Comparison of ENCODE assay signal across 11 cellular contexts in the genomic region with DNA sequence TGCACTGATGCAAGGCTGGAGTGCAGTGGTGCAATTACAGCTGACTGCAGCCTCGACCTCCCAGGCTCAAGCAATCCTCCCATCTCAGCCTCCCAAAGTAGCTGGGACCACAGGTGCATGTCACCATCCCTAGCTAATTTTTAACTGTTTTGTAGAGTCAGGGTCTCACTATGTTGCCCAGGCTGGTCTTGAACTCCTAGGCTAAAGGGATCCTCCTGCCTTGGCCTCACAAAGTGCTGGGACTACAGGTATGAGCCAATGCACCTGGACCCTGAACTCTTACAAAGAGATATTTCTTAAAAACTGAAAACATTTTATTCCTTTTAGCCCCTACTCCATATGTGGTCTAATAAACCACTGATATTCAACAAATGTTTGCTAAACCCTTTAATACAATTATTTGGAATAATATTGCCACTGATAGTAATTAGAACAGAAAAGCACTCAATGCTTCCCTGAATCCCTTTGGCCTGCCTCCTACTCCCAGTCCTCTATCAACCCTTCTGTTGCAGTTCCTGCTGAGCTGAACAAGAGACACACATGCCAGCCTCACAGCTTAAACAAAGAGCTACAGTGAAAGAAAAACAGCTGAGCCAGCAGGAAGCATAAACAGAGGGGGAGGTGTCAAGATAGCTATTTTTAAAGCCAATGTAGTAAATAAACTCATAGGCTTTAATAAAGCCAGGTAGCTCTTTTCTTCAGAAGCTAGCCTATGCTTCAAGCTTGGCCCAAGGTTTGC. TPM values are rescaled to one million over a fixed set of nuclear protein-coding genes. Genes with fewer than 3 reads are reported as not detected.
DNase-seq lines count a peak whose midpoint lies in the region; ATAC-seq and TF ChIP-seq lines count a peak whose summit lies in the region.
"Had no signal": no experiment of that assay in that cellular context is flagged by ENCODE, and none has a peak within 500 bp of the region (broad histone marks: within the 10 kb centered on the region; RNA-seq: fewer than 3 reads in every experiment).

No MANE protein-coding gene starts in this region.

- H4K20me1 ChIP-seq in HCT116 (ENCODE audit: insufficient read depth): no peaks in the 10 kb centered on the region

- H3K4me1 Mint-ChIP-seq in glutamatergic neuron (ENCODE audit: low read depth, unreplicated experiment): peaks cover 17% of the 10 kb centered on the region
- peaks cover 4% of the 10 kb centered on the region for H3K4me1 Mint-ChIP-seq in T-helper 2 cell treated with Interferon-gamma antibody and Interleukin-4, amounts not matched to agents 5 μg/mL and 100 μg/mL, for 36 hours (ENCODE audit: low read depth)

- BruUV-seq in HCT116 (replicated peaks; lab: Mats Ljungman, UMichigan): no TSS peak

- no peaks in the 10 kb centered on the region for H3K27me3 ChIP-seq in HCT116 (ENCODE audit: insufficient read depth, low read length)

- no peak overlapping the region for H2AFZ ChIP-seq in HCT116 (ENCODE audit: low read depth, low read length, poor library complexity, severe bottlenecking)

- no peak overlapping the region for H3K27ac ChIP-seq in HCT116 (ENCODE audit: low read depth, low read length)

- no peak overlapping the region for H3K4me3 Mint-ChIP-seq in glutamatergic neuron (ENCODE audit: unreplicated experiment)
- no peak overlapping the region for H3K4me3 Mint-ChIP-seq in T-helper 2 cell treated with Interferon-gamma antibody and Interleukin-4, amounts not matched to agents 5 μg/mL and 100 μg/mL, for 36 hours

- H3K9ac ChIP-seq in HCT116 (ENCODE audit: low read length): no peak overlapping the region

- DNase-seq in HCT116 (ENCODE audit: low read depth, low spot score): no peak
- peak; percentile 38 for DNase-seq in NCI-H446 treated with DMSO at 0.1 percent for 48 hours (lab: John Stamatoyannopoulos, UW)
- no peak for DNase-seq in glutamatergic neuron
- DNase-seq in posterior cingulate gyrus: peak in 6 of 10 donors; percentile 30 to 87 (median 46)
- DNase-seq in T-helper 2 cell treated with Interferon-gamma antibody and Interleukin-4, amounts not matched to agents 5 μg/mL and 100 μg/mL, for 36 hours (ENCODE audit: low spot score): no peak
- DNase-seq: effector CD8-positive, alpha-beta T cell; kidney; SIG-M5 had no signal

- peak overlapping the region; percentile 71 for H3K27ac Mint-ChIP-seq in glutamatergic neuron (ENCODE audit: unreplicated experiment)
- no peak overlapping the region for H3K27ac Mint-ChIP-seq in T-helper 2 cell treated with Interferon-gamma antibody and Interleukin-4, amounts not matched to agents 5 μg/mL and 100 μg/mL, for 36 hours

- no peaks in the 10 kb centered on the region for H3K9me2 ChIP-seq in HCT116 (ENCODE audit: insufficient read depth)

- H3K36me3 Mint-ChIP-seq in glutamatergic neuron (ENCODE audit: unreplicated experiment): no peaks in the 10 kb centered on the region
- H3K36me3 Mint-ChIP-seq in T-helper 2 cell treated with Interferon-gamma antibody and Interleukin-4, amounts not matched to agents 5 μg/mL and 100 μg/mL, for 36 hours (ENCODE audit: low read depth): no peaks in the 10 kb centered on the region

- ATAC-seq in HCT116: no peak; the same call in 1 of the 2 replicates
- ATAC-seq in GM21825 (IDR thresholded peaks at IDR 0.05; ENCODE audit: unreplicated experiment): no peak
- ATAC-seq in HG03196 (IDR thresholded peaks at IDR 0.05; ENCODE audit: unreplicated experiment): no peak
- no peak for ATAC-seq in GM21786 (IDR thresholded peaks at IDR 0.05; ENCODE audit: unreplicated experiment)

- intact Hi-C loops in HCT116 (cut with micrococcal nuclease): no loop called here
- intact Hi-C loops in posterior cingulate gyrus (cut with DNase I): no loop called here

- POLR2A ChIA-PET in HCT116 (lab: Charles Lee): no interaction called here

- H3K4me1 ChIP-seq in HCT116 (ENCODE audit: control insufficient read depth in 1 of 2, insufficient read depth in 2 of 2, low read length in 2 of 2): peaks cover 7 to 8% of the 10 kb centered on the region in 2 experiments; a peak in 2 of 4 replicates

- H3K9me3 ChIP-seq in HCT116 (ENCODE audit: control insufficient read depth in 1 of 2, insufficient read depth in 1 of 2, low read depth in 1 of 2, low read length in 2 of 2): no peaks in the 10 kb centered on the region

- H3K4me2 ChIP-seq in HCT116 (ENCODE audit: low read length): no peak overlapping the region

- H3K27me3 Mint-ChIP-seq in glutamatergic neuron (ENCODE audit: unreplicated experiment): no peaks in the 10 kb centered on the region
- H3K27me3 Mint-ChIP-seq in T-helper 2 cell treated with Interferon-gamma antibody and Interleukin-4, amounts not matched to agents 5 μg/mL and 100 μg/mL, for 36 hours (ENCODE audit: low read depth): peaks cover 37% of the 10 kb centered on the region

- H3K79me2 ChIP-seq in HCT116 (ENCODE audit: insufficient read depth, low read length): no peaks in the 10 kb centered on the region

- H3K9me3 Mint-ChIP-seq in glutamatergic neuron (ENCODE audit: unreplicated experiment): no peaks in the 10 kb centered on the region
- H3K9me3 Mint-ChIP-seq in T-helper 2 cell treated with Interferon-gamma antibody and Interleukin-4, amounts not matched to agents 5 μg/mL and 100 μg/mL, for 36 hours: no peaks in the 10 kb centered on the region

- no peak overlapping the region for H3K4me3 ChIP-seq in HCT116 (replicated peaks in 1 of 2; ENCODE audit: low read depth in 1 of 2, low read length in 2 of 2)

- H3K36me3 ChIP-seq in HCT116 (ENCODE audit: control insufficient read depth in 1 of 2, insufficient read depth in 2 of 2, low read length in 2 of 2): no peaks in the 10 kb centered on the region

- RAD21 ChIA-PET in HCT116 (lab: Charles Lee; ENCODE audit: low non-redundant PET in 1 of 2, low total read pairs in 2 of 2, uncharacterized antibody in 2 of 2, unreplicated experiment in 2 of 2): no interaction called here

- TF ChIP-seq CTCF in HCT116 (IDR thresholded peaks at IDR 0.05 in 2 of 3, conservative IDR thresholded peaks at IDR 0.05 in 1 of 3; ENCODE audit: borderline replicate concordance in 1 of 3, insufficient read depth in 1 of 3, low read depth in 2 of 3, low read length in 2 of 3) (no peak), glutamatergic neuron (IDR thresholded peaks at IDR 0.05; ENCODE audit: partially characterized antibody, unreplicated experiment) (no peak)

- CTCF ChIA-PET in HCT116 (lab: Charles Lee): no interaction called here

- no peak for TF ChIP-seq RAD21 in HCT116 (IDR thresholded peaks at IDR 0.05; ENCODE audit: low read depth)

- TF ChIP-seq POLR2A in HCT116 (IDR thresholded peaks at IDR 0.05; ENCODE audit: borderline replicate concordance, extremely low read depth, insufficient read depth, insufficient read length): no peak

TF ChIP-seq in HCT116, 20 proteins besides CTCF, POLR2A, EP300 and RAD21:
- 0 out of 2 replicates have a peak, but pooled peaks have one; percentile 11 for TF ChIP-seq CEBPB (IDR thresholded peaks at IDR 0.05; ENCODE audit: low read depth)
- no peak for TF ChIP-seq ZNF274 (IDR thresholded peaks at IDR 0.05; ENCODE audit: low read depth, low read length)
- no peak for TF ChIP-seq EZH2phosphoT487 (IDR thresholded peaks at IDR 0.05; ENCODE audit: borderline replicate concordance)

RNA-seq across cellular contexts. Expression of a gene that starts 7.0 kb away (rescaled TPM):
- 148 TPM for total RNA-seq in HCT116 (2021; ENCODE audit: unreplicated experiment)
- 83.0 and 90.2 TPM in 2 replicates for polyA plus RNA-seq in HCT116 (2012)
- 61.9 TPM for total RNA-seq in glutamatergic neuron (ENCODE audit: unreplicated experiment)

Comparison
In these comparisons a context has a peak if more than half of its experiments do, and no peak if none do; other contexts are left out.
1. DNase-seq: peak in NCI-H446 treated with DMSO at 0.1 percent for 48 hours (single experiment) and posterior cingulate gyrus (6 of 10); none in HCT116 (single experiment), glutamatergic neuron (single experiment) and T-helper 2 cell treated with Interferon-gamma antibody and Interleukin-4, amounts not matched to agents 5 μg/mL and 100 μg/mL, for 36 hours (single experiment).